4 cellular contexts compared by ENCODE assay signal in genomic region chr13:29000802-29001201, GRCh38.
"Had no signal": no experiment of that assay in that cellular context is flagged by ENCODE, and none has a peak within 500 bp of the region (broad histone marks: within the 10 kb centered on the region; RNA-seq: fewer than 3 reads in every experiment).

No MANE protein-coding gene starts in this region.

- H3K27ac ChIP-seq: HL-60 had no signal

- H3K4me3 ChIP-seq: K562 had no signal

- DNase-seq: IMR-90 had no signal

- ATAC-seq: HepG2, K562 had no signal
